Comparison of ENCODE assay signal across 19 cellular contexts in genomic region chr15:73403171-73403570, GRCh38. TPM values are rescaled to one million over a fixed set of nuclear protein-coding genes. Genes with fewer than 3 reads are reported as not detected.
DNase-seq lines count a peak whose midpoint lies in the region; ATAC-seq, FAIRE-seq and TF ChIP-seq lines count a peak whose summit lies in the region.
"Had no signal": no experiment of that assay in that cellular context is flagged by ENCODE, and none has a peak within 500 bp of the region (broad histone marks: within the 10 kb centered on the region; RNA-seq: fewer than 3 reads in every experiment).

No MANE protein-coding gene starts in this region.

- H3K4me2 ChIP-seq in astrocyte (ENCODE audit: low read length): no peak overlapping the region
- H3K4me2 ChIP-seq: BLaER1 had no signal

- H3K79me2 ChIP-seq in astrocyte (ENCODE audit: insufficient read depth, low read length): no peaks in the 10 kb centered on the region

- H3K27ac Mint-ChIP-seq in astrocyte (ENCODE audit: unreplicated experiment): no peak overlapping the region

- H3K27me3 Mint-ChIP-seq in astrocyte (ENCODE audit: low read depth, unreplicated experiment): no peaks in the 10 kb centered on the region

- H4K20me1 ChIP-seq in astrocyte (ENCODE audit: insufficient read depth, low read length): no peaks in the 10 kb centered on the region
- H4K20me1 ChIP-seq: BLaER1 had no signal

- DNase-seq in ELR (ENCODE audit: low read depth) (peak; percentile 20), HTR-8/SVneo (ENCODE audit: insufficient read length, low spot score) (no peak), astrocyte (ENCODE audit: low read depth) (peak; percentile 38), kidney tubule cell (ENCODE audit: low spot score) (peak; percentile 51)
- no peak for DNase-seq in effector memory CD4-positive, alpha-beta T cell
- DNase-seq: GOT3, KG1, MM.1S, NCI-H187 treated with DMSO at 0.1 percent for 48 hours, NCI-H2171, NCI-H774, SIG-M5 had no signal

- no peak overlapping the region for H3K4me3 ChIP-seq in astrocyte (ENCODE audit: insufficient read depth, low read depth, low read length)
- no peak overlapping the region for H3K4me3 ChIP-seq in effector memory CD4-positive, alpha-beta T cell (ENCODE audit: insufficient read depth, low read depth, low read length, poor library complexity, severe bottlenecking)
- H3K4me3 ChIP-seq: BLaER1 had no signal

- no peaks in the 10 kb centered on the region for H3K9me3 Mint-ChIP-seq in astrocyte (ENCODE audit: unreplicated experiment)

- no peaks in the 10 kb centered on the region for H3K4me1 Mint-ChIP-seq in astrocyte (ENCODE audit: low read depth, unreplicated experiment)

- H3K4me1 ChIP-seq in astrocyte (ENCODE audit: insufficient read depth, low read length): no peaks in the 10 kb centered on the region
- no peaks in the 10 kb centered on the region for H3K4me1 ChIP-seq in effector memory CD4-positive, alpha-beta T cell (ENCODE audit: control insufficient read depth, insufficient read depth, low read length, poor library complexity, severe bottlenecking)
- H3K4me1 ChIP-seq: BLaER1 had no signal

- no peaks in the 10 kb centered on the region for H3K36me3 ChIP-seq in astrocyte (ENCODE audit: insufficient read depth, low read length)
- H3K36me3 ChIP-seq in effector memory CD4-positive, alpha-beta T cell (ENCODE audit: control insufficient read depth, insufficient read depth, low read length): no peaks in the 10 kb centered on the region
- H3K36me3 ChIP-seq: BLaER1 had no signal

- H2AFZ ChIP-seq in astrocyte (ENCODE audit: low read depth, low read length): no peak overlapping the region

- no peak overlapping the region for H3K9ac ChIP-seq in astrocyte (ENCODE audit: low read length)
- H3K9ac ChIP-seq: BLaER1 had no signal

- no peaks in the 10 kb centered on the region for H3K9me3 ChIP-seq in astrocyte (ENCODE audit: insufficient read depth, low read depth, low read length)
- H3K9me3 ChIP-seq in effector memory CD4-positive, alpha-beta T cell (ENCODE audit: control insufficient read depth, low read length): no peaks in the 10 kb centered on the region
- H3K9me3 ChIP-seq: BLaER1 had no signal

- FAIRE-seq in HTR-8/SVneo (lab: Jason Lieb, UNC) (peak; percentile 16), astrocyte (lab: Jason Lieb, UNC) (no peak)
- FAIRE-seq: GM18507, GM19239 had no signal

- ATAC-seq in GM18873 (IDR thresholded peaks at IDR 0.05; ENCODE audit: low FRiP score, unreplicated experiment) (no peak), GM18498 (IDR thresholded peaks at IDR 0.05; ENCODE audit: unreplicated experiment) (no peak)
- ATAC-seq: Panc1 had no signal

- H3K36me3 Mint-ChIP-seq in astrocyte (ENCODE audit: low read depth, unreplicated experiment): no peaks in the 10 kb centered on the region

- H3K27ac ChIP-seq in astrocyte (ENCODE audit: low read depth, low read length): no peak overlapping the region
- no peak overlapping the region for H3K27ac ChIP-seq in effector memory CD4-positive, alpha-beta T cell (ENCODE audit: insufficient read depth, low read length, poor library complexity, severe bottlenecking)
- H3K27ac ChIP-seq: BLaER1 had no signal

- H3K27me3 ChIP-seq in astrocyte (ENCODE audit: insufficient read depth, low read length): no peaks in the 10 kb centered on the region
- no peaks in the 10 kb centered on the region for H3K27me3 ChIP-seq in effector memory CD4-positive, alpha-beta T cell (replicated peaks; ENCODE audit: control insufficient read depth, insufficient read depth, low read length, poor library complexity, severe bottlenecking)
- H3K27me3 ChIP-seq: BLaER1 had no signal

- TF ChIP-seq CTCF in astrocyte (IDR thresholded peaks at IDR 0.05; ENCODE audit: insufficient read depth, low read depth, low read length): no peak

- H3K4me3 Mint-ChIP-seq in astrocyte (ENCODE audit: unreplicated experiment): no peak overlapping the region

RNA-seq across cellular contexts. Expression of gene HCN4, which starts 34.4 kb away (rescaled TPM):
- total RNA-seq in astrocyte: 2.2 and 3.0 TPM in 2 replicates
- total RNA-seq: NCI-H460 had no signal

RNA-seq across cellular contexts. Expression of gene REC114, which starts 39.8 kb away (rescaled TPM):
- total RNA-seq in astrocyte: not detected in 2 replicates
- total RNA-seq: NCI-H460 had no signal

Comparison
In these comparisons a context has a peak if more than half of its experiments do, and no peak if none do; other contexts are left out.
1. DNase-seq: peak in ELR (single experiment), astrocyte (single experiment) and kidney tubule cell (single experiment); none in HTR-8/SVneo (single experiment) and effector memory CD4-positive, alpha-beta T cell (0 of 3).